23 cellular contexts compared by ENCODE assay signal in the genomic region with DNA sequence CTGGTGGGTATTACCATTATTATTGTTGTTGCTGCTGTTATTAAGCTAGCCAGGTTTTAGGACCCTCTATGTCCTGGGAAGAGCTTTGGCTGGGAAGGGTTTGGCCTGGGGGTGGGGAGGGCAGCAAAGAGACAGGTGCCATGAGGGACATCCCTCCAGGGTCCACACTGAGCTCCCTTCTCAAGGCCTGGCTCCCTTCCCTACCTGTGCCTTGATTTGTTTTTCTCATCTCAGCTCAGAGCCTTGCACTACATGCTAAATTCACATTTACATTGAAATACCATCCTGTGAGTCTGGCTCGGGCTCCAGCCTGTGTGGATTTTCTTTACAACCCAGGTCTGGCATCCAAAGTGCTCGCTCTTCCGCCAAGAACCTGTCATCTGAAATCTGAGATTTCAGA.
"Had no signal": no experiment of that assay in that cellular context is flagged by ENCODE, and none has a peak within 500 bp of the region (broad histone marks: within the 10 kb centered on the region; RNA-seq: fewer than 3 reads in every experiment).

No MANE protein-coding gene starts in this region.

- H3K4me3 Mint-ChIP-seq: mesothelial cell of epicardium; naive thymus-derived CD4-positive, alpha-beta T cell; natural killer cell treated with Interleukin-12 subunit alpha and Interleukin-12 subunit beta and Interleukin-15 and Interleukin-18, amount 100 ng/mL, for 72 hours; stimulated activated memory B cell treated with anti-CD40 and anti-IgM and Interleukin-4, amounts not matched to agents 10 μg/mL and 1 μg/mL and 100 μg/mL, for 72 hours; stimulated activated naive CD8-positive, alpha-beta T cell treated with anti-CD3 and anti-CD28 coated beads, Interleukin-15, amount 100 ng/mL, for 72 hours; type B pancreatic cell had no signal

- H3K27ac ChIP-seq: left lung, lower lobe of right lung, ovary, spleen, tibial nerve, vagina had no signal

- DNase-seq: hippocampal formation; left colon; left lung; lower lobe of right lung; mesendoderm; naive thymus-derived CD4-positive, alpha-beta T cell; ovary; retina; right cardiac atrium; small intestine; spleen; stimulated activated CD4-positive, alpha-beta T cell treated with anti-CD3 and anti-CD28 coated beads, Interleukin-4, amount 100 ng/mL, for 24 hours; stimulated activated naive CD4-positive, alpha-beta T cell treated with Interleukin-2 at 50 U/mL for 16 hours; stimulated activated naive CD8-positive, alpha-beta T cell treated with anti-CD3 and anti-CD28 coated beads, Interleukin-15, amount 100 ng/mL, for 72 hours; substantia nigra had no signal

- H3K4me3 ChIP-seq: left lung, lower lobe of right lung, ovary, spleen, tibial nerve, vagina had no signal

- H3K4me1 ChIP-seq: left lung, lower lobe of right lung, spleen, tibial nerve, vagina had no signal

- H3K27ac Mint-ChIP-seq: mesothelial cell of epicardium; naive thymus-derived CD4-positive, alpha-beta T cell; progenitor cell of endocrine pancreas; stimulated activated memory B cell treated with anti-CD40 and anti-IgM and Interleukin-4, amounts not matched to agents 10 μg/mL and 1 μg/mL and 100 μg/mL, for 72 hours; type B pancreatic cell had no signal

- H3K9me3 Mint-ChIP-seq: natural killer cell treated with Interleukin-12 subunit alpha and Interleukin-12 subunit beta and Interleukin-15 and Interleukin-18, amount 100 ng/mL, for 72 hours; type B pancreatic cell had no signal

- H3K4me1 Mint-ChIP-seq: mesothelial cell of epicardium; stimulated activated memory B cell treated with anti-CD40 and anti-IgM and Interleukin-4, amounts not matched to agents 10 μg/mL and 1 μg/mL and 100 μg/mL, for 72 hours; stimulated activated naive CD8-positive, alpha-beta T cell treated with anti-CD3 and anti-CD28 coated beads, Interleukin-15, amount 100 ng/mL, for 72 hours had no signal

- H3K27me3 ChIP-seq: ovary, tibial nerve, vagina had no signal

- H3K36me3 ChIP-seq: left lung, lower lobe of right lung, ovary, spleen, tibial nerve, vagina had no signal

- H3K36me3 Mint-ChIP-seq: mesothelial cell of epicardium; stimulated activated memory B cell treated with anti-CD40 and anti-IgM and Interleukin-4, amounts not matched to agents 10 μg/mL and 1 μg/mL and 100 μg/mL, for 72 hours; type B pancreatic cell had no signal

- H3K9me3 ChIP-seq: lower lobe of right lung, ovary, vagina had no signal

- ATAC-seq: left colon; left lung; lower lobe of right lung; naive thymus-derived CD4-positive, alpha-beta T cell; natural killer cell treated with Interleukin-12 subunit alpha and Interleukin-12 subunit beta and Interleukin-15 and Interleukin-18, amount 100 ng/mL, for 72 hours; right cardiac atrium; sciatic nerve; stimulated activated memory B cell treated with anti-CD40 and anti-IgM and Interleukin-4, amounts not matched to agents 10 μg/mL and 1 μg/mL and 100 μg/mL, for 72 hours; stimulated activated naive CD8-positive, alpha-beta T cell treated with anti-CD3 and anti-CD28 coated beads, Interleukin-15, amount 100 ng/mL, for 72 hours had no signal
